Comparison of ENCODE assay signal across 9 cellular contexts in genomic region chr12:40691913-40692616, GRCh38. TPM values are rescaled to one million over a fixed set of nuclear protein-coding genes. Genes with fewer than 3 reads are reported as not detected.
DNase-seq lines count a peak whose midpoint lies in the region; ATAC-seq and TF ChIP-seq lines count a peak whose summit lies in the region.
"Had no signal": no experiment of that assay in that cellular context is flagged by ENCODE, and none has a peak within 500 bp of the region (broad histone marks: within the 10 kb centered on the region; RNA-seq: fewer than 3 reads in every experiment).

TSS of gene CNTN1 (plus strand) at chr12:40692439.

- 4% methylated on average over 22 of the region's 22 CpGs for WGBS in suprapubic skin

- no peaks in the 10 kb centered on the region for H3K36me3 Mint-ChIP-seq in dendritic cell treated with granulocyte-macrophage colony-stimulating factor and Interleukin-4, amounts not matched to agents 40 ng/mL and 50 ng/mL, for 4 days (ENCODE audit: low read depth)

- H3K9me3 ChIP-seq in suprapubic skin, result no peaks in the 10 kb centered on the region

- no peak for TF ChIP-seq CTCF in suprapubic skin (IDR thresholded peaks at IDR 0.05)

- H3K9me3 Mint-ChIP-seq in dendritic cell treated with granulocyte-macrophage colony-stimulating factor and Interleukin-4, amounts not matched to agents 40 ng/mL and 50 ng/mL, for 4 days, result no peaks in the 10 kb centered on the region

- no peak for TF ChIP-seq POLR2A in suprapubic skin (IDR thresholded peaks at IDR 0.05)

- no peaks in the 10 kb centered on the region for H3K36me3 ChIP-seq in suprapubic skin

- peaks cover 14% of the 10 kb centered on the region for H3K4me1 Mint-ChIP-seq in dendritic cell treated with granulocyte-macrophage colony-stimulating factor and Interleukin-4, amounts not matched to agents 40 ng/mL and 50 ng/mL, for 4 days (ENCODE audit: low read depth)

- intact Hi-C loops in dendritic cell treated with granulocyte-macrophage colony-stimulating factor and Interleukin-4, amounts not matched to agents 40 ng/mL and 50 ng/mL, for 4 days (cut with micrococcal nuclease), result no loop called here
- intact Hi-C loops in left colon (cut with DNase I, micrococcal nuclease), result no loop called here

- H3K27ac ChIP-seq in suprapubic skin, result no peak within 1 kb of the TSS

- H3K4me1 ChIP-seq in suprapubic skin, result peaks cover 9% of the 10 kb centered on the region

- peaks cover 45% of the 10 kb centered on the region for H3K27me3 Mint-ChIP-seq in dendritic cell treated with granulocyte-macrophage colony-stimulating factor and Interleukin-4, amounts not matched to agents 40 ng/mL and 50 ng/mL, for 4 days

- no peak for TF ChIP-seq EP300 in suprapubic skin (IDR thresholded peaks at IDR 0.05)

- no peak within 1 kb of the TSS for H3K27ac Mint-ChIP-seq in dendritic cell treated with granulocyte-macrophage colony-stimulating factor and Interleukin-4, amounts not matched to agents 40 ng/mL and 50 ng/mL, for 4 days

- ATAC-seq in GM21723 (IDR thresholded peaks at IDR 0.05; ENCODE audit: unreplicated experiment) (peak; percentile 60), left colon (no peak), HG03139 (IDR thresholded peaks at IDR 0.05; ENCODE audit: unreplicated experiment) (no peak)

- DNase-seq in Ammon's horn (ENCODE audit: low spot score) (peak; percentile 94), NCI-H2171 (lab: John Stamatoyannopoulos, UW) (peak; percentile 96), left colon (peak; percentile 22 to 26), suprapubic skin (ENCODE audit: low spot score in 2 of 2) (peak; percentile 80 to 87), NCI-H2029 treated with DMSO at 0.1 percent for 48 hours (lab: John Stamatoyannopoulos, UW) (no peak)

- peak within 1 kb of the TSS; percentile 52 for H3K4me3 Mint-ChIP-seq in dendritic cell treated with granulocyte-macrophage colony-stimulating factor and Interleukin-4, amounts not matched to agents 40 ng/mL and 50 ng/mL, for 4 days

- peak within 1 kb of the TSS; percentile 53 for H3K4me3 ChIP-seq in suprapubic skin

- H3K27me3 ChIP-seq in suprapubic skin, result peaks cover 28% of the 10 kb centered on the region

RNA-seq across cellular contexts. Expression of gene CNTN1, which starts in this region (rescaled TPM):
- total RNA-seq in left colon (1 to 10 TPM in 1 of 2 donors, under 1 TPM in 1; 0.61 to 3.1 TPM), suprapubic skin (10 to 100 TPM in 2 of 4 donors, 1 to 10 TPM in 2; 5.9 to 29.7 (median 14.4) TPM)
- total RNA-seq: activated CD8-positive, alpha-beta memory T cell treated with anti-CD3 and anti-CD28 coated beads for 36 hours had no signal
